1 cellular context compared by ENCODE assay signal in genomic region chr1:37859507-37860345, GRCh38.
TF ChIP-seq lines count a peak whose summit lies in the region.

TSS of gene MTF1 (minus strand) at chr1:37859592. CDS start at chr1:37857658, 1,934 bp downstream.

TF ChIP-seq in HepG2, 621 proteins besides CTCF, POLR2A, EP300 and RAD21 (continued from another document and continues in another):
- TF ChIP-seq PREB (CRISPR knock-in tag; IDR thresholded peaks at IDR 0.05) (no peak; the same call in 1 of the 2 replicates), ZNF354B (CRISPR knock-in tag; IDR thresholded peaks at IDR 0.05) (no peak), ZFAT (CRISPR knock-in tag; conservative IDR thresholded peaks at IDR 0.05) (no peak), ZNF709 (CRISPR knock-in tag; IDR thresholded peaks at IDR 0.05) (no peak; the same call in 1 of the 2 replicates), DDIT3 (CRISPR knock-in tag; IDR thresholded peaks at IDR 0.05) (no peak), TRAFD1 (CRISPR knock-in tag; IDR thresholded peaks at IDR 0.05; ENCODE audit: borderline replicate concordance) (no peak), KDM4B (CRISPR knock-in tag; IDR thresholded peaks at IDR 0.05) (no peak), GABPA (IDR thresholded peaks at IDR 0.05; ENCODE audit: low read depth, low read length) (peak; percentile 98), GABPA (CRISPR knock-in tag; IDR thresholded peaks at IDR 0.05; ENCODE audit: low read depth) (peak; percentile 100), DMTF1 (CRISPR knock-in tag; IDR thresholded peaks at IDR 0.05) (no peak), ZKSCAN5 (CRISPR knock-in tag; IDR thresholded peaks at IDR 0.05) (no peak), E2F1 (CRISPR knock-in tag; IDR thresholded peaks at IDR 0.05) (no peak; the same call in 1 of the 2 replicates), ZNF839 (CRISPR knock-in tag; IDR thresholded peaks at IDR 0.05; ENCODE audit: borderline replicate concordance) (no peak), ZNF577 (CRISPR knock-in tag; IDR thresholded peaks at IDR 0.05; ENCODE audit: borderline replicate concordance, low read depth) (no peak), ZNF629 (CRISPR knock-in tag; conservative IDR thresholded peaks at IDR 0.05) (peak; percentile 92), RFX1 (IDR thresholded peaks at IDR 0.05) (peak; percentile 38; the same call in 1 of the 2 replicates), CREM (IDR thresholded peaks at IDR 0.05) (peak; percentile 97), CREM (CRISPR knock-in tag; IDR thresholded peaks at IDR 0.05) (peak; percentile 69), ZUFSP (CRISPR knock-in tag; IDR thresholded peaks at IDR 0.05; ENCODE audit: borderline replicate concordance) (no peak), TCF7 (IDR thresholded peaks at IDR 0.05; ENCODE audit: low read depth) (no peak), ZC3H4 (CRISPR knock-in tag; IDR thresholded peaks at IDR 0.05; ENCODE audit: borderline replicate concordance) (no peak; the same call in 1 of the 2 replicates), EEA1 (CRISPR knock-in tag; IDR thresholded peaks at IDR 0.05; ENCODE audit: borderline replicate concordance) (no peak), CBFB (CRISPR knock-in tag; IDR thresholded peaks at IDR 0.05) (0 out of 2 replicates have a peak, but pooled peaks have one; percentile 41), ZNF260 (CRISPR knock-in tag; IDR thresholded peaks at IDR 0.05; ENCODE audit: borderline replicate concordance, low read depth) (no peak), TFE3 (CRISPR knock-in tag; IDR thresholded peaks at IDR 0.05) (no peak), RBM39 (IDR thresholded peaks at IDR 0.05; ENCODE audit: low read depth, low read length, poor library complexity, severe bottlenecking) (peak; percentile 33), NCOA5 (CRISPR knock-in tag; IDR thresholded peaks at IDR 0.05) (no peak), SETDB1 (CRISPR knock-in tag; IDR thresholded peaks at IDR 0.05; ENCODE audit: borderline replicate concordance) (no peak), ZNF607 (CRISPR knock-in tag; IDR thresholded peaks at IDR 0.05; ENCODE audit: borderline replicate concordance) (peak; percentile 75; the same call in 1 of the 2 replicates), PLRG1 (conservative IDR thresholded peaks at IDR 0.05) (no peak), ZNF562 (CRISPR knock-in tag; IDR thresholded peaks at IDR 0.05; ENCODE audit: borderline replicate concordance) (no peak), HCFC1 (IDR thresholded peaks at IDR 0.05; ENCODE audit: low read depth, low read length) (peak; percentile 57; the same call in 1 of the 2 replicates), SALL2 (CRISPR knock-in tag; IDR thresholded peaks at IDR 0.05) (no peak; the same call in 1 of the 2 replicates), KLF11 (CRISPR knock-in tag; IDR thresholded peaks at IDR 0.05) (peak; percentile 37; the same call in 1 of the 2 replicates), ZNF256 (CRISPR knock-in tag; conservative IDR thresholded peaks at IDR 0.05) (no peak), ZSCAN12 (CRISPR knock-in tag; IDR thresholded peaks at IDR 0.05) (no peak), CCAR2 (optimal IDR thresholded peaks at IDR 0.05; ENCODE audit: low read depth, low read length) (no peak), FOXO4 (CRISPR knock-in tag; conservative IDR thresholded peaks at IDR 0.05) (0 out of 2 replicates have a peak, but pooled peaks have one; percentile 75), ZNF619 (CRISPR knock-in tag; IDR thresholded peaks at IDR 0.05) (0 out of 2 replicates have a peak, but pooled peaks have one; percentile 60), KDM5B (CRISPR knock-in tag; IDR thresholded peaks at IDR 0.05; ENCODE audit: borderline replicate concordance) (peak; percentile 86; the same call in 1 of the 2 replicates), NFE2 (CRISPR knock-in tag; IDR thresholded peaks at IDR 0.05) (no peak), ZNF292 (CRISPR knock-in tag; IDR thresholded peaks at IDR 0.05; ENCODE audit: borderline replicate concordance, low read depth) (no peak), ZFYVE20 (CRISPR knock-in tag; IDR thresholded peaks at IDR 0.05; ENCODE audit: borderline replicate concordance, low read depth) (no peak), NFYB (CRISPR knock-in tag; IDR thresholded peaks at IDR 0.05) (peak; percentile 94), POLR2AphosphoS2 (IDR thresholded peaks at IDR 0.05; ENCODE audit: low read depth, low read length) (no peak), ZNF7 (CRISPR knock-in tag; IDR thresholded peaks at IDR 0.05) (no peak), ZNF768 (CRISPR knock-in tag; IDR thresholded peaks at IDR 0.05) (0 out of 2 replicates have a peak, but pooled peaks have one; percentile 13), IRF1 (CRISPR knock-in tag; IDR thresholded peaks at IDR 0.05; ENCODE audit: low read depth) (no peak), CSRNP2 (CRISPR knock-in tag; conservative IDR thresholded peaks at IDR 0.05; ENCODE audit: low read depth) (no peak), FLYWCH1 (CRISPR knock-in tag; IDR thresholded peaks at IDR 0.05) (0 out of 2 replicates have a peak, but pooled peaks have one; percentile 9), CBX1 (IDR thresholded peaks at IDR 0.05; ENCODE audit: low read depth) (peak; percentile 25), GLMP (CRISPR knock-in tag; IDR thresholded peaks at IDR 0.05; ENCODE audit: borderline replicate concordance) (no peak), NFATC3 (CRISPR knock-in tag; IDR thresholded peaks at IDR 0.05) (no peak), EED (CRISPR knock-in tag; IDR thresholded peaks at IDR 0.05) (no peak; the same call in 1 of the 2 replicates), ZNF792 (CRISPR knock-in tag; IDR thresholded peaks at IDR 0.05) (0 out of 2 replicates have a peak, but pooled peaks have one; percentile 23), SSRP1 (CRISPR knock-in tag; IDR thresholded peaks at IDR 0.05) (no peak), RBM22 (optimal IDR thresholded peaks at IDR 0.05; ENCODE audit: low read length) (peak; percentile 35), ZSCAN30 (CRISPR knock-in tag; IDR thresholded peaks at IDR 0.05) (no peak), ZNF83 (CRISPR knock-in tag; IDR thresholded peaks at IDR 0.05; ENCODE audit: borderline replicate concordance) (no peak)
